In genomic region chr11:67504023-67504949, GRCh38 we compare ENCODE assay signal across 8 cellular contexts. TPM values are rescaled to one million over a fixed set of nuclear protein-coding genes. Genes with fewer than 3 reads are reported as not detected.
DNase-seq lines count a peak whose midpoint lies in the region; ATAC-seq, FAIRE-seq and TF ChIP-seq lines count a peak whose summit lies in the region.

No MANE protein-coding gene starts in this region.

- POLR2A ChIA-PET in activated CD4-positive, alpha-beta T cell treated with anti-CD3 and anti-CD28 coated beads for 36 hours (lab: Charles Lee), result no interaction called here
- POLR2A ChIA-PET in PC-3 (lab: Charles Lee; ENCODE audit: unreplicated experiment), result no interaction called here
- POLR2A ChIA-PET in GM12878 (lab: Charles Lee), result interaction anchor here (1.2 to 2.3 kb wide), 3 partner anchors 19 to 103 kb away, joined by 4 to 14 read pairs (median 4); partner anchors contain the start of genes PPP1CA and TBC1D10C

- H2AFZ ChIP-seq in PC-3 (ENCODE audit: low read length) (peak overlapping the region; percentile 68), GM12878 (ENCODE audit: control insufficient read depth, low read depth, low read length) (peak overlapping the region; percentile 41)

- no peak for TF ChIP-seq CTCF in PC-3 (conservative IDR thresholded peaks at IDR 0.05; ENCODE audit: low read depth, low read length)
- TF ChIP-seq CTCF in GM12878 (IDR thresholded peaks at IDR 0.05 in 2 of 3, conservative IDR thresholded peaks at IDR 0.05 in 1 of 3; ENCODE audit: control insufficient read depth in 2 of 3, extremely low read depth in 1 of 3, insufficient read depth in 1 of 3, low read depth in 3 of 3, low read length in 3 of 3), result no peak

- TF ChIP-seq POLR2A in GM12878 (IDR thresholded peaks at IDR 0.05; ENCODE audit: low read depth, low read length), result no peak

- 6% methylated on average over 76 of the region's 99 CpGs for WGBS in GM12878 (ENCODE audit: insufficient coverage, insufficient replicate concordance, low lambda C conversion rate, missing lambda C conversion rate)

- H3K9me3 Mint-ChIP-seq in activated CD4-positive, alpha-beta T cell treated with anti-CD3 and anti-CD28 coated beads for 36 hours (ENCODE audit: low read depth), result no peaks in the 10 kb centered on the region

- no peak for TF ChIP-seq RAD21 in GM12878 (IDR thresholded peaks at IDR 0.05; ENCODE audit: insufficient read depth, low read depth, low read length)

- no TSS peak for BruUV-seq in PC-3 (replicated peaks; lab: Mats Ljungman, UMichigan)
- BruUV-seq in GM12878 (replicated peaks; lab: Mats Ljungman, UMichigan), result no TSS peak

- H3K36me3 ChIP-seq in PC-3 (ENCODE audit: low read depth, low read length) (no peaks in the 10 kb centered on the region), GM12878 (ENCODE audit: control insufficient read depth in 2 of 2, insufficient read depth in 2 of 2, low read length in 1 of 2) (peaks cover 0 to 3% of the 10 kb centered on the region in 2 experiments; a peak in 2 of 4 replicates)

- peaks cover 31% of the 10 kb centered on the region for H3K79me2 ChIP-seq in PC-3 (ENCODE audit: low read length)
- peaks cover 32% of the 10 kb centered on the region for H3K79me2 ChIP-seq in GM12878 (ENCODE audit: control insufficient read depth, insufficient read depth, low read length)

- H3K27me3 ChIP-seq in PC-3 (ENCODE audit: low read length), result no peaks in the 10 kb centered on the region
- H3K27me3 ChIP-seq in GM12878 (replicated peaks in 1 of 2; ENCODE audit: control insufficient read depth in 2 of 2, insufficient read depth in 2 of 2, low read length in 1 of 2), result no peaks in the 10 kb centered on the region

- peak overlapping the region; percentile 89 for H3K4me3 Mint-ChIP-seq in activated CD4-positive, alpha-beta T cell treated with anti-CD3 and anti-CD28 coated beads for 36 hours

- RAD21 ChIA-PET in GM12878 (lab: Charles Lee; ENCODE audit: unreplicated experiment), result interaction anchor here (1.2 to 2.8 kb wide), 4 partner anchors 17 to 103 kb away, joined by 3 to 19 read pairs (median 10); partner anchors contain the start of genes PPP1CA and PTPRCAP

- SMC1A ChIA-PET in GM12878 (lab: Charles Lee; ENCODE audit: uncharacterized antibody, unreplicated experiment), result interaction anchor here (4.3 kb wide), 1 partner anchor 18 kb away, joined by 23 read pairs; no protein-coding TSS in a partner anchor

- no peaks in the 10 kb centered on the region for H3K9me3 ChIP-seq in PC-3 (ENCODE audit: low read length)
- no peaks in the 10 kb centered on the region for H3K9me3 ChIP-seq in GM12878 (replicated peaks; ENCODE audit: control insufficient read depth, insufficient read depth, low read length)

- H3K36me3 Mint-ChIP-seq in activated CD4-positive, alpha-beta T cell treated with anti-CD3 and anti-CD28 coated beads for 36 hours (ENCODE audit: low read depth), result peaks cover 37% of the 10 kb centered on the region

- peak; percentile 53 for DNase-seq in activated CD4-positive, alpha-beta T cell treated with anti-CD3 and anti-CD28 coated beads for 36 hours
- DNase-seq in activated CD4-positive, alpha-beta T cell treated with anti-CD3 and anti-CD28 coated beads for 4 hours, result no peak
- DNase-seq in PC-3 (peak; percentile 12), GM12878 (ENCODE audit: low read depth, low spot score) (no peak), kidney tubule cell (ENCODE audit: low spot score) (peak; percentile 66), SIG-M5 (lab: John Stamatoyannopoulos, UW) (no peak)
- DNase-seq in stimulated activated naive CD4-positive, alpha-beta T cell treated with Interleukin-2 at 50 U/mL for 16 hours (lab: John Stamatoyannopoulos, UW), result peak; percentile 26

- no peaks in the 10 kb centered on the region for H3K27me3 Mint-ChIP-seq in activated CD4-positive, alpha-beta T cell treated with anti-CD3 and anti-CD28 coated beads for 36 hours

- CTCF ChIA-PET in activated CD4-positive, alpha-beta T cell treated with anti-CD3 and anti-CD28 coated beads for 36 hours (lab: Charles Lee), result interaction anchor here (0.6 to 1.6 kb wide), 2 partner anchors 39 to 97 kb away, joined by 4 to 6 read pairs; no protein-coding TSS in a partner anchor
- CTCF ChIA-PET in PC-3 (lab: Charles Lee) (no interaction called here), GM12878 (lab: Yijun Ruan, JAX) (interaction anchor here (0.6 to 2.9 kb wide), 3 partner anchors 18 to 148 kb away, joined by 3 to 30 read pairs (median 4); no protein-coding TSS in a partner anchor)

- intact Hi-C loops in activated CD4-positive, alpha-beta T cell treated with anti-CD3 and anti-CD28 coated beads for 36 hours (cut with DNase I, micrococcal nuclease), result loop anchor here in 1 of 2 experiments (2.0 kb wide), 1 partner anchor 19 kb away; no protein-coding TSS in a partner anchor
- intact Hi-C loops in PC-3 (cut with micrococcal nuclease) (loop anchor here (2.0 kb wide), 1 partner anchor 21 kb away; the partner anchor contains the start of gene AIP), GM12878 (cut with micrococcal nuclease; ENCODE audit: unreplicated experiment) (no loop called here)

- peak overlapping the region; percentile 95 for H3K27ac ChIP-seq in PC-3 (ENCODE audit: low read length)
- H3K27ac ChIP-seq in GM12878 (ENCODE audit: control insufficient read depth, insufficient read depth), result peak overlapping the region; percentile 82

- H3K4me1 Mint-ChIP-seq in activated CD4-positive, alpha-beta T cell treated with anti-CD3 and anti-CD28 coated beads for 36 hours, result peaks cover 48% of the 10 kb centered on the region

- H3K4me3 ChIP-seq in PC-3 (ENCODE audit: low read length), result peak overlapping the region; percentile 96
- peak overlapping the region; percentile 94 for H3K4me3 ChIP-seq in GM12878

- H3K4me1 ChIP-seq in PC-3 (ENCODE audit: insufficient read depth, low read length) (peaks cover 33% of the 10 kb centered on the region), GM12878 (ENCODE audit: control insufficient read depth, insufficient read depth, low read length) (peaks cover 27% of the 10 kb centered on the region)

- H3K27ac Mint-ChIP-seq in activated CD4-positive, alpha-beta T cell treated with anti-CD3 and anti-CD28 coated beads for 36 hours, result peak overlapping the region; percentile 69

- peaks cover 4% of the 10 kb centered on the region; the same call in 1 of the 2 replicates for H4K20me1 ChIP-seq in PC-3 (ENCODE audit: low read length)
- H4K20me1 ChIP-seq in GM12878 (ENCODE audit: control insufficient read depth, insufficient read depth), result no peaks in the 10 kb centered on the region

- peak overlapping the region; percentile 95 for H3K4me2 ChIP-seq in PC-3 (ENCODE audit: low read length)
- peak overlapping the region; percentile 99 for H3K4me2 ChIP-seq in GM12878 (ENCODE audit: control insufficient read depth, insufficient read depth)

- no peaks in the 10 kb centered on the region for H3F3A ChIP-seq in PC-3 (ENCODE audit: low read length, unreplicated experiment)

- in situ Hi-C loops in GM12878 (cut with MboI), result no loop called here

- ATAC-seq in activated CD4-positive, alpha-beta T cell treated with anti-CD3 and anti-CD28 coated beads for 36 hours, result no peak
- ATAC-seq in PC-3, result no peak
- no peak for ATAC-seq in GM12878
- no peak for ATAC-seq in GM18511 (IDR thresholded peaks at IDR 0.05; ENCODE audit: unreplicated experiment)

- no peak for TF ChIP-seq EP300 in GM12878 (IDR thresholded peaks at IDR 0.05; ENCODE audit: borderline replicate concordance in 1 of 2, control insufficient read depth in 1 of 2, low read depth in 2 of 2, low read length in 2 of 2)

- H3K9me2 ChIP-seq in PC-3 (replicated peaks; ENCODE audit: low read length), result no peaks in the 10 kb centered on the region

- H3K9ac ChIP-seq in PC-3 (ENCODE audit: low read length), result peak overlapping the region; percentile 71
- H3K9ac ChIP-seq in GM12878 (ENCODE audit: control insufficient read depth, insufficient read depth, low read length), result peak overlapping the region; percentile 73

- FAIRE-seq in GM12878 (lab: Jason Lieb, UNC), result no peak

RNA-seq across cellular contexts. Expression of gene PITPNM1, which starts 0.9 kb away (rescaled TPM):
- total RNA-seq in activated CD4-positive, alpha-beta T cell treated with anti-CD3 and anti-CD28 coated beads for 36 hours, result 100 to 1,000 TPM in 1 of 2 experiments, 10 to 100 TPM in 1; 94.5 to 100 TPM
- 79.8 and 95.4 TPM in 2 replicates for total RNA-seq in PC-3 (2014; rRNA removed)
- total RNA-seq in GM12878 (2013; cell fraction: nucleolus; rRNA removed), result 57.2 and 68.9 TPM in 2 replicates
- 28.3 and 47.4 TPM in 2 replicates for total RNA-seq in GM12878 (2014; rRNA removed)
- total RNA-seq in GM12878 (2014; rRNA removed; fragmentation: Illumina TruSeq; extraction: Trizol), result 10.5 and 13.7 TPM in 2 replicates
- 56.8 and 60.9 TPM in 2 replicates for total RNA-seq in GM12878 (2021)
- 17.4 TPM for polyA plus RNA-seq in GM12878 (2011; ENCODE audit: low read depth)
- polyA plus RNA-seq in GM12878 (2011; rRNA removed), result 13.7 and 16.9 TPM in 2 replicates
- 18.3 and 31.5 TPM in 2 replicates for polyA plus RNA-seq in GM12878 (2011; cell fraction: cytosol; rRNA removed)
- polyA plus RNA-seq in GM12878 (2011; cell fraction: nucleus; rRNA removed), result 105 and 147 TPM in 2 replicates
- 26.5 and 30.4 TPM in 2 replicates for polyA plus RNA-seq in GM12878 (2012)
- 5.8 and 16.1 TPM in 2 replicates for polyA plus RNA-seq in GM12878 (2014; fragmentation: Illumina TruSeq; extraction: Trizol)
- under 1 TPM; 0.11 to 0.49 TPM for polyA plus RNA-seq in GM12878 (2014; fragmentation: Nextera tagmentation; extraction: Ambion mirVana)
- 43.7 and 46.0 TPM in 2 replicates for polyA plus RNA-seq in GM12878 (2014; rRNA removed)
- 10 to 100 TPM; 15.6 to 19.5 TPM for polyA plus RNA-seq in GM12878 (2016; fragmentation: Nextera tagmentation; extraction: Ambion mirVana)
- 11.9 and 25.0 TPM in 2 replicates for polyA minus RNA-seq in GM12878 (2011; rRNA and poly(A)+ RNA removed)
- polyA minus RNA-seq in GM12878 (2011; cell fraction: cytosol; rRNA and poly(A)+ RNA removed), result 11.5 and 19.1 TPM in 2 replicates
- 14.1 and 28.2 TPM in 2 replicates for polyA minus RNA-seq in GM12878 (2011; cell fraction: nucleus; rRNA and poly(A)+ RNA removed)

RNA-seq across cellular contexts. Expression of gene CDK2AP2, which starts 3.7 kb away (rescaled TPM):
- total RNA-seq in activated CD4-positive, alpha-beta T cell treated with anti-CD3 and anti-CD28 coated beads for 36 hours, result 10 to 100 TPM; 64.1 to 68.7 TPM
- 74.9 and 87.4 TPM in 2 replicates for total RNA-seq in PC-3 (2014; rRNA removed)
- total RNA-seq in GM12878 (2013; cell fraction: nucleolus; rRNA removed), result 7.6 and 8.2 TPM in 2 replicates
- 36.2 and 45.5 TPM in 2 replicates for total RNA-seq in GM12878 (2014; rRNA removed)
- total RNA-seq in GM12878 (2014; rRNA removed; fragmentation: Illumina TruSeq; extraction: Trizol), result 17.2 and 19.2 TPM in 2 replicates
- total RNA-seq in GM12878 (2021), result 58.8 and 60.7 TPM in 2 replicates
- polyA plus RNA-seq in GM12878 (2011; ENCODE audit: low read depth), result 22.0 TPM
- polyA plus RNA-seq in GM12878 (2011; rRNA removed), result 6.7 and 15.9 TPM in 2 replicates
- polyA plus RNA-seq in GM12878 (2011; cell fraction: cytosol; rRNA removed), result 61.6 and 74.5 TPM in 2 replicates
- 39.1 and 49.9 TPM in 2 replicates for polyA plus RNA-seq in GM12878 (2011; cell fraction: nucleus; rRNA removed)
- 48.2 and 49.0 TPM in 2 replicates for polyA plus RNA-seq in GM12878 (2012)
- polyA plus RNA-seq in GM12878 (2014; fragmentation: Illumina TruSeq; extraction: Trizol), result 5.8 and 36.3 TPM in 2 replicates
- polyA plus RNA-seq in GM12878 (2014; fragmentation: Nextera tagmentation; extraction: Ambion mirVana), result 10 to 100 TPM in 1 of 2 experiments, 1 to 10 TPM in 1; 8.0 to 18.0 TPM
- polyA plus RNA-seq in GM12878 (2014; rRNA removed), result 51.4 and 55.4 TPM in 2 replicates
- polyA plus RNA-seq in GM12878 (2016; fragmentation: Nextera tagmentation; extraction: Ambion mirVana), result 100 to 1,000 TPM; 150 to 177 TPM
- 11.6 and 24.7 TPM in 2 replicates for polyA minus RNA-seq in GM12878 (2011; rRNA and poly(A)+ RNA removed)
- 19.1 and 23.9 TPM in 2 replicates for polyA minus RNA-seq in GM12878 (2011; cell fraction: cytosol; rRNA and poly(A)+ RNA removed)
- 20.6 and 28.2 TPM in 2 replicates for polyA minus RNA-seq in GM12878 (2011; cell fraction: nucleus; rRNA and poly(A)+ RNA removed)

RNA-seq across cellular contexts. Expression of gene CABP2, which starts 19.0 kb away (rescaled TPM):
- total RNA-seq in activated CD4-positive, alpha-beta T cell treated with anti-CD3 and anti-CD28 coated beads for 36 hours, result not detected
- total RNA-seq in PC-3 (2014; rRNA removed) (not detected in 2 replicates), GM12878 (2014; rRNA removed) (not detected in 2 replicates), GM12878 (2014; rRNA removed; fragmentation: Illumina TruSeq; extraction: Trizol) (not detected in 2 replicates), GM12878 (2021) (not detected in 2 replicates)
- total RNA-seq in GM12878 (2013; cell fraction: nucleolus; rRNA removed), result not detected in 2 replicates
- not detected for polyA plus RNA-seq in GM12878 (2011; ENCODE audit: low read depth)
- polyA plus RNA-seq in GM12878 (2011; rRNA removed) (not detected in 2 replicates), GM12878 (2014; fragmentation: Illumina TruSeq; extraction: Trizol) (not detected in 2 replicates), GM12878 (2014; fragmentation: Nextera tagmentation; extraction: Ambion mirVana) (not detected), GM12878 (2014; rRNA removed) (not detected in 2 replicates), GM12878 (2016; fragmentation: Nextera tagmentation; extraction: Ambion mirVana) (not detected)
- not detected in 2 replicates for polyA plus RNA-seq in GM12878 (2011; cell fraction: cytosol; rRNA removed)
- polyA plus RNA-seq in GM12878 (2011; cell fraction: nucleus; rRNA removed), result not detected in 2 replicates
- not detected in 2 replicates for polyA plus RNA-seq in GM12878 (2012)
- polyA minus RNA-seq in GM12878 (2011; rRNA and poly(A)+ RNA removed), result not detected in 2 replicates
- not detected in 2 replicates for polyA minus RNA-seq in GM12878 (2011; cell fraction: cytosol; rRNA and poly(A)+ RNA removed)
- not detected in 2 replicates for polyA minus RNA-seq in GM12878 (2011; cell fraction: nucleus; rRNA and poly(A)+ RNA removed)

RNA-seq across cellular contexts. Expression of gene AIP, which starts 21.5 kb away (rescaled TPM):
- total RNA-seq in activated CD4-positive, alpha-beta T cell treated with anti-CD3 and anti-CD28 coated beads for 36 hours, result 100 to 1,000 TPM; 142 to 144 TPM
- 155 and 171 TPM in 2 replicates for total RNA-seq in PC-3 (2014; rRNA removed)
- total RNA-seq in GM12878 (2013; cell fraction: nucleolus; rRNA removed), result 36.0 and 38.7 TPM in 2 replicates
- total RNA-seq in GM12878 (2014; rRNA removed), result 135 and 139 TPM in 2 replicates
- 67.2 and 67.6 TPM in 2 replicates for total RNA-seq in GM12878 (2014; rRNA removed; fragmentation: Illumina TruSeq; extraction: Trizol)
- 128 and 129 TPM in 2 replicates for total RNA-seq in GM12878 (2021)
- 103 TPM for polyA plus RNA-seq in GM12878 (2011; ENCODE audit: low read depth)
- polyA plus RNA-seq in GM12878 (2011; rRNA removed), result 77.2 and 144 TPM in 2 replicates
- polyA plus RNA-seq in GM12878 (2011; cell fraction: cytosol; rRNA removed), result 217 and 298 TPM in 2 replicates
- polyA plus RNA-seq in GM12878 (2011; cell fraction: nucleus; rRNA removed), result 166 and 189 TPM in 2 replicates
- polyA plus RNA-seq in GM12878 (2012), result 118 and 132 TPM in 2 replicates
- 20.7 and 47.5 TPM in 2 replicates for polyA plus RNA-seq in GM12878 (2014; fragmentation: Illumina TruSeq; extraction: Trizol)
- 10 to 100 TPM; 12.6 to 29.7 TPM for polyA plus RNA-seq in GM12878 (2014; fragmentation: Nextera tagmentation; extraction: Ambion mirVana)
- 164 and 168 TPM in 2 replicates for polyA plus RNA-seq in GM12878 (2014; rRNA removed)
- 100 to 1,000 TPM; 103 to 105 TPM for polyA plus RNA-seq in GM12878 (2016; fragmentation: Nextera tagmentation; extraction: Ambion mirVana)
- 109 and 173 TPM in 2 replicates for polyA minus RNA-seq in GM12878 (2011; rRNA and poly(A)+ RNA removed)
- polyA minus RNA-seq in GM12878 (2011; cell fraction: cytosol; rRNA and poly(A)+ RNA removed), result 53.0 and 57.6 TPM in 2 replicates
- polyA minus RNA-seq in GM12878 (2011; cell fraction: nucleus; rRNA and poly(A)+ RNA removed), result 30.3 and 38.4 TPM in 2 replicates

RNA-seq across cellular contexts. Expression of gene TMEM134, which starts 35.2 kb away (rescaled TPM):
- 10 to 100 TPM; 69.9 to 74.7 TPM for total RNA-seq in activated CD4-positive, alpha-beta T cell treated with anti-CD3 and anti-CD28 coated beads for 36 hours
- total RNA-seq in PC-3 (2014; rRNA removed) (73.5 and 107 TPM in 2 replicates), GM12878 (2014; rRNA removed) (20.0 and 30.5 TPM in 2 replicates), GM12878 (2014; rRNA removed; fragmentation: Illumina TruSeq; extraction: Trizol) (10.6 and 12.0 TPM in 2 replicates), GM12878 (2021) (42.5 and 45.0 TPM in 2 replicates)
- total RNA-seq in GM12878 (2013; cell fraction: nucleolus; rRNA removed), result 35.2 and 57.3 TPM in 2 replicates
- 7.9 TPM for polyA plus RNA-seq in GM12878 (2011; ENCODE audit: low read depth)
- polyA plus RNA-seq in GM12878 (2011; rRNA removed) (10.8 and 25.0 TPM in 2 replicates), GM12878 (2014; fragmentation: Illumina TruSeq; extraction: Trizol) (2.0 and 11.2 TPM in 2 replicates), GM12878 (2014; fragmentation: Nextera tagmentation; extraction: Ambion mirVana) (1 to 10 TPM; 1.6 to 7.0 TPM), GM12878 (2014; rRNA removed) (90.7 and 93.8 TPM in 2 replicates), GM12878 (2016; fragmentation: Nextera tagmentation; extraction: Ambion mirVana) (10 to 100 TPM; 58.9 to 64.3 TPM)
- polyA plus RNA-seq in GM12878 (2011; cell fraction: cytosol; rRNA removed), result 93.1 and 93.6 TPM in 2 replicates
- 59.5 and 70.8 TPM in 2 replicates for polyA plus RNA-seq in GM12878 (2011; cell fraction: nucleus; rRNA removed)
- polyA plus RNA-seq in GM12878 (2012), result 43.8 and 59.2 TPM in 2 replicates
- polyA minus RNA-seq in GM12878 (2011; rRNA and poly(A)+ RNA removed), result 3.1 and 14.1 TPM in 2 replicates
- 11.1 and 11.8 TPM in 2 replicates for polyA minus RNA-seq in GM12878 (2011; cell fraction: cytosol; rRNA and poly(A)+ RNA removed)
- polyA minus RNA-seq in GM12878 (2011; cell fraction: nucleus; rRNA and poly(A)+ RNA removed), result 8.7 and 14.6 TPM in 2 replicates

Comparison
In these comparisons a context has a peak if more than half of its experiments do, and no peak if none do; other contexts are left out.
1. DNase-seq: peak in activated CD4-positive, alpha-beta T cell treated with anti-CD3 and anti-CD28 coated beads for 36 hours (single experiment), PC-3 (single experiment), kidney tubule cell (single experiment) and stimulated activated naive CD4-positive, alpha-beta T cell treated with Interleukin-2 at 50 U/mL for 16 hours (single experiment); none in activated CD4-positive, alpha-beta T cell treated with anti-CD3 and anti-CD28 coated beads for 4 hours (0 of 2), GM12878 (single experiment) and SIG-M5 (single experiment).